Comparison of ENCODE assay signal across 21 cellular contexts in the genomic region with DNA sequence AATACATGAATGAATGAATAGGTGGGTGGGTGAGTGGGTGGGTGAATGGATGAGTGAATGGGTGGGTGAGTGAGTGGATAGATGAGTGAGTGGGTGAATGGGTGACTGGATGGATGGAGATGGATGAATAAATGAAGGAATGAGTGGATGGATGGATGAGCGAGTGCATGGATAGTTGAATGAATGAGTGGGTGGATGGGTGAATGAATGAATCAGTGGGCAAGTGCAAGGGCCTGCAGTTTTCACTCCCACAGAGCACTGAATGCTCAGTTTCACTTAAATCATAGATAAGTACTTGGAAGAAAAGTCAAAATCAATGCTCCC. TPM values are rescaled to one million over a fixed set of nuclear protein-coding genes. Genes with fewer than 3 reads are reported as not detected.
DNase-seq lines count a peak whose midpoint lies in the region; ATAC-seq, FAIRE-seq and TF ChIP-seq lines count a peak whose summit lies in the region.
"Had no signal": no experiment of that assay in that cellular context is flagged by ENCODE, and none has a peak within 500 bp of the region (broad histone marks: within the 10 kb centered on the region; RNA-seq: fewer than 3 reads in every experiment).

No MANE protein-coding gene starts in this region.

- TF ChIP-seq CTCF in IMR-90 (conservative IDR thresholded peaks at IDR 0.05; ENCODE audit: low read depth, low read length), result no peak
- TF ChIP-seq CTCF in WERI-Rb-1 (IDR thresholded peaks at IDR 0.05; ENCODE audit: low read depth, low read length), result no peak

- H3K18ac ChIP-seq in IMR-90 (ENCODE audit: low read depth, low read length), result no peak overlapping the region

- peaks cover 33% of the 10 kb centered on the region for H3K36me3 ChIP-seq in IMR-90 (ENCODE audit: control insufficient read depth, insufficient read depth, low read length)
- peaks cover 11% of the 10 kb centered on the region for H3K36me3 ChIP-seq in WERI-Rb-1
- H3K36me3 ChIP-seq: BE2C, HAP-1 had no signal

- no peak overlapping the region for H3K4ac ChIP-seq in IMR-90 (ENCODE audit: low read depth, low read length)

- H3K9me3 ChIP-seq in IMR-90 (ENCODE audit: control insufficient read depth, insufficient read depth, low read length) (no peaks in the 10 kb centered on the region), WERI-Rb-1 (ENCODE audit: severe bottlenecking) (no peaks in the 10 kb centered on the region)
- H3K9me3 ChIP-seq: BE2C, HAP-1 had no signal

- no peak for TF ChIP-seq POLR2A in IMR-90 (IDR thresholded peaks at IDR 0.05; ENCODE audit: low read depth, low read length)

- intact Hi-C loops in IMR-90 (cut with micrococcal nuclease), result no loop called here

- peaks cover 56% of the 10 kb centered on the region for H3K4me1 ChIP-seq in IMR-90 (ENCODE audit: control insufficient read depth, insufficient read depth, low read length)
- H3K4me1 ChIP-seq: BE2C, HAP-1 had no signal

- H3K4me1 Mint-ChIP-seq in activated T-cell treated with anti-CD3 and anti-CD28 coated beads, Interleukin-2, amount 50 U/mL, for 24 hours (ENCODE audit: low read depth), result peaks cover 21% of the 10 kb centered on the region
- peaks cover 4% of the 10 kb centered on the region for H3K4me1 Mint-ChIP-seq in activated T-helper 17 cell treated with anti-CD3 and anti-CD28 coated beads, Interleukin-2, amount 50 U/mL, for 72 hours

- H3K4me2 ChIP-seq in IMR-90 (ENCODE audit: low read depth, low read length), result no peak overlapping the region
- H3K4me2 ChIP-seq: A549, GM23338 had no signal

- no peak overlapping the region for H3K4me3 Mint-ChIP-seq in activated T-cell treated with anti-CD3 and anti-CD28 coated beads, Interleukin-2, amount 50 U/mL, for 24 hours
- no peak overlapping the region for H3K4me3 Mint-ChIP-seq in activated T-helper 17 cell treated with anti-CD3 and anti-CD28 coated beads, Interleukin-2, amount 50 U/mL, for 72 hours
- H3K4me3 Mint-ChIP-seq: CD4-positive, alpha-beta memory T cell; GM23338; HFFc6 had no signal

- no peak overlapping the region for H4K5ac ChIP-seq in IMR-90 (ENCODE audit: low read depth, low read length)

- H4K8ac ChIP-seq in IMR-90 (ENCODE audit: low read depth in 2 of 2, low read length in 2 of 2), result no peak overlapping the region

- H3K9me3 Mint-ChIP-seq in activated T-cell treated with anti-CD3 and anti-CD28 coated beads, Interleukin-2, amount 50 U/mL, for 24 hours, result no peaks in the 10 kb centered on the region
- no peaks in the 10 kb centered on the region for H3K9me3 Mint-ChIP-seq in activated T-helper 17 cell treated with anti-CD3 and anti-CD28 coated beads, Interleukin-2, amount 50 U/mL, for 72 hours
- H3K9me3 Mint-ChIP-seq: GM23338, HFFc6 had no signal

- no peaks in the 10 kb centered on the region for H3K36me3 Mint-ChIP-seq in activated T-cell treated with anti-CD3 and anti-CD28 coated beads, Interleukin-2, amount 50 U/mL, for 24 hours (ENCODE audit: low read depth)
- no peaks in the 10 kb centered on the region for H3K36me3 Mint-ChIP-seq in activated T-helper 17 cell treated with anti-CD3 and anti-CD28 coated beads, Interleukin-2, amount 50 U/mL, for 72 hours (ENCODE audit: low read depth)
- H3K36me3 Mint-ChIP-seq: CD4-positive, alpha-beta memory T cell had no signal

- no peak overlapping the region for H2BK20ac ChIP-seq in IMR-90 (ENCODE audit: low read depth, low read length)

- POLR2A ChIA-PET in IMR-90 (lab: Charles Lee; ENCODE audit: unreplicated experiment), result no interaction called here

- dilution Hi-C loops in IMR-90 (cut with HindIII; ENCODE audit: low sequenced_read_pairs, unreplicated experiment), result no loop called here

- H3K9me1 ChIP-seq in IMR-90 (ENCODE audit: insufficient read depth, low read length), result peaks cover 61% of the 10 kb centered on the region

- H2AK9ac ChIP-seq in IMR-90 (replicated peaks; ENCODE audit: low read depth, low read length, poor library complexity), result no peak overlapping the region

- H3K56ac ChIP-seq in IMR-90 (ENCODE audit: extremely low read depth, insufficient read depth, low read length), result no peak overlapping the region

- no TSS peak for BruUV-seq in IMR-90 (replicated peaks; lab: Mats Ljungman, UMichigan)

- no peak for ATAC-seq in IMR-90 (ENCODE audit: low read depth)
- peak; percentile 51 for ATAC-seq in activated T-helper 17 cell treated with anti-CD3 and anti-CD28 coated beads, Interleukin-2, amount 50 U/mL, for 72 hours (replicated peaks)
- ATAC-seq: A549, GM23338 had no signal

- no peak overlapping the region for H2BK120ac ChIP-seq in IMR-90 (ENCODE audit: low read depth, low read length)

- H3K23ac ChIP-seq in IMR-90 (ENCODE audit: low read depth, low read length), result no peak overlapping the region

- TF ChIP-seq RAD21 in IMR-90 (IDR thresholded peaks at IDR 0.05; ENCODE audit: low read length), result no peak

- in situ Hi-C loops in IMR-90 (cut with MboI; ENCODE audit: low sequenced_read_pairs), result no loop called here

- FAIRE-seq in RCC 7860 (lab: Jason Lieb, UNC), result no peak
- FAIRE-seq: A549, D721Med, G401.6, GM12891 had no signal

- H3K27ac ChIP-seq in IMR-90 (ENCODE audit: insufficient read depth, low read length) (no peak overlapping the region), WERI-Rb-1 (no peak overlapping the region)
- H3K27ac ChIP-seq: A549, C4-2B had no signal

- H3K27me3 Mint-ChIP-seq in activated T-cell treated with anti-CD3 and anti-CD28 coated beads, Interleukin-2, amount 50 U/mL, for 24 hours, result peaks cover 24% of the 10 kb centered on the region
- H3K27me3 Mint-ChIP-seq in activated T-helper 17 cell treated with anti-CD3 and anti-CD28 coated beads, Interleukin-2, amount 50 U/mL, for 72 hours, result peaks cover 5% of the 10 kb centered on the region

- H4K91ac ChIP-seq in IMR-90 (ENCODE audit: insufficient read depth, low read depth, low read length), result no peak overlapping the region

- H4K20me1 ChIP-seq in IMR-90 (ENCODE audit: insufficient read depth, low read length), result peaks cover 100% of the 10 kb centered on the region

- no peak overlapping the region for H2AK5ac ChIP-seq in IMR-90 (ENCODE audit: low read depth, low read length)

- no peak overlapping the region for H2AFZ ChIP-seq in IMR-90 (replicated peaks; ENCODE audit: low read length, poor library complexity)
- H2AFZ ChIP-seq: GM23338 had no signal

- H3K4me3 ChIP-seq in IMR-90 (ENCODE audit: insufficient read depth, low read depth, low read length), result no peak overlapping the region
- no peak overlapping the region for H3K4me3 ChIP-seq in WERI-Rb-1 (ENCODE audit: low read depth, low read length)
- H3K4me3 ChIP-seq: A549, GM23338, HAP-1 had no signal

- no peak overlapping the region for H3K9ac ChIP-seq in IMR-90 (ENCODE audit: low read depth, low read length)

- H3K27ac Mint-ChIP-seq in activated T-cell treated with anti-CD3 and anti-CD28 coated beads, Interleukin-2, amount 50 U/mL, for 24 hours, result no peak overlapping the region
- H3K27ac Mint-ChIP-seq in activated T-helper 17 cell treated with anti-CD3 and anti-CD28 coated beads, Interleukin-2, amount 50 U/mL, for 72 hours, result no peak overlapping the region
- H3K27ac Mint-ChIP-seq: CD4-positive, alpha-beta memory T cell; GM23338; HFFc6 had no signal

- peak overlapping the region; percentile 55 for H2BK5ac ChIP-seq in IMR-90 (ENCODE audit: low read depth, low read length, poor library complexity, severe bottlenecking)

- H3K14ac ChIP-seq in IMR-90 (replicated peaks; ENCODE audit: low read depth, low read length), result no peak overlapping the region

- CTCF ChIA-PET in IMR-90 (lab: Yijun Ruan, JAX), result no interaction called here

- WGBS in IMR-90 (ENCODE audit: extremely low coverage in 2 of 2, insufficient read length in 1 of 2), 2 experiments, result 100% methylated on average over 1 of the region's 1 CpG; no CpG with 5 or more reads in 1 of the 2 experiments

- H3K27me3 ChIP-seq in IMR-90 (ENCODE audit: control insufficient read depth, insufficient read depth, low read length) (no peaks in the 10 kb centered on the region), WERI-Rb-1 (ENCODE audit: insufficient read depth, low read depth, severe bottlenecking) (no peaks in the 10 kb centered on the region)
- H3K27me3 ChIP-seq: BE2C had no signal

- no peak overlapping the region for H2BK15ac ChIP-seq in IMR-90 (ENCODE audit: low read depth, low read length)

- peak; percentile 5 for DNase-seq in activated T-cell treated with anti-CD3 and anti-CD28 coated beads, Interleukin-2, amount 50 U/mL, for 24 hours
- no peak for DNase-seq in activated T-cell treated with anti-CD3 and anti-CD28 coated beads, Interleukin-2, amount 50 U/mL, for 1 hour
- DNase-seq in IMR-90, result no peak
- DNase-seq in stimulated activated CD8-positive, alpha-beta memory T cell treated with anti-CD3 and anti-CD28 coated beads, Interleukin-4, amount 100 ng/mL, for 48 hours, result peak; percentile 12
- DNase-seq in WERI-Rb-1, result no peak
- no peak for DNase-seq in RCC 7860 (ENCODE audit: low spot score)
- DNase-seq: BE2C; CD4-positive, alpha-beta memory T cell; COR-L47; DMS153; DMS79 treated with DMSO at 0.1 percent for 48 hours; EL; HFFc6 had no signal

- peaks cover 21 to 99% of the 10 kb centered on the region in 2 experiments; a peak in 3 of 4 replicates for H3K79me1 ChIP-seq in IMR-90 (ENCODE audit: low read depth in 1 of 2, low read length in 2 of 2)

TF ChIP-seq in IMR-90, 13 proteins besides CTCF, POLR2A, EP300 and RAD21 (continues in another document):
- TF ChIP-seq MAZ (IDR thresholded peaks at IDR 0.05; ENCODE audit: borderline replicate concordance, low read depth, low read length) (no peak), RCOR1 (IDR thresholded peaks at IDR 0.05; ENCODE audit: insufficient replicate concordance, low read length) (no peak), NFE2L2 (IDR thresholded peaks at IDR 0.05; ENCODE audit: low read depth, low read length) (no peak), MAFK (IDR thresholded peaks at IDR 0.05; ENCODE audit: low read depth, low read length) (no peak), RFX5 (IDR thresholded peaks at IDR 0.05; ENCODE audit: low read depth, low read length) (no peak)
- TF ChIP-seq, protein P1, sequence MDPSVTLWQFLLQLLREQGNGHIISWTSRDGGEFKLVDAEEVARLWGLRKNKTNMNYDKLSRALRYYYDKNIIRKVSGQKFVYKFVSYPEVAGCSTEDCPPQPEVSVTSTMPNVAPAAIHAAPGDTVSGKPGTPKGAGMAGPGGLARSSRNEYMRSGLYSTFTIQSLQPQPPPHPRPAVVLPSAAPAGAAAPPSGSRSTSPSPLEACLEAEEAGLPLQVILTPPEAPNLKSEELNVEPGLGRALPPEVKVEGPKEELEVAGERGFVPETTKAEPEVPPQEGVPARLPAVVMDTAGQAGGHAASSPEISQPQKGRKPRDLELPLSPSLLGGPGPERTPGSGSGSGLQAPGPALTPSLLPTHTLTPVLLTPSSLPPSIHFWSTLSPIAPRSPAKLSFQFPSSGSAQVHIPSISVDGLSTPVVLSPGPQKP (IDR thresholded peaks at IDR 0.05; ENCODE audit: borderline replicate concordance, low read depth, low read length), result no peak

RNA-seq across cellular contexts. Expression of a gene that starts 12.4 kb away (rescaled TPM):
- 212 and 220 TPM in 2 replicates for total RNA-seq in IMR-90 (2012; rRNA removed)
- 795 and 823 TPM in 2 replicates for polyA plus RNA-seq in IMR-90 (2012; rRNA removed)
- polyA plus RNA-seq in IMR-90 (2012; cell fraction: cytosol; rRNA removed), result 1,010 and 1,498 TPM in 2 replicates
- 1,145 and 2,216 TPM in 2 replicates for polyA plus RNA-seq in IMR-90 (2012; cell fraction: nucleus; rRNA removed; ENCODE audit: low replicate concordance)
- total RNA-seq in activated T-helper 17 cell treated with anti-CD3 and anti-CD28 coated beads, Interleukin-2, amount 50 U/mL, for 72 hours, result under 1 TPM; 0.56 to 0.58 TPM

Comparison
In these comparisons a context has a peak if more than half of its experiments do, and no peak if none do; other contexts are left out.
1. DNase-seq: peak in activated T-cell treated with anti-CD3 and anti-CD28 coated beads, Interleukin-2, amount 50 U/mL, for 24 hours (single experiment) and stimulated activated CD8-positive, alpha-beta memory T cell treated with anti-CD3 and anti-CD28 coated beads, Interleukin-4, amount 100 ng/mL, for 48 hours (single experiment); none in activated T-cell treated with anti-CD3 and anti-CD28 coated beads, Interleukin-2, amount 50 U/mL, for 1 hour (single experiment), IMR-90 (single experiment), WERI-Rb-1 (single experiment) and RCC 7860 (single experiment).
2. RNA of a gene that starts 12.4 kb away (total RNA-seq): 212 to 220 TPM in IMR-90; 0.56 to 0.58 TPM in activated T-helper 17 cell treated with anti-CD3 and anti-CD28 coated beads, Interleukin-2, amount 50 U/mL, for 72 hours; every median in the first group is over 100 times any median in the second.